10 cellular contexts compared by ENCODE assay signal in the genomic region with DNA sequence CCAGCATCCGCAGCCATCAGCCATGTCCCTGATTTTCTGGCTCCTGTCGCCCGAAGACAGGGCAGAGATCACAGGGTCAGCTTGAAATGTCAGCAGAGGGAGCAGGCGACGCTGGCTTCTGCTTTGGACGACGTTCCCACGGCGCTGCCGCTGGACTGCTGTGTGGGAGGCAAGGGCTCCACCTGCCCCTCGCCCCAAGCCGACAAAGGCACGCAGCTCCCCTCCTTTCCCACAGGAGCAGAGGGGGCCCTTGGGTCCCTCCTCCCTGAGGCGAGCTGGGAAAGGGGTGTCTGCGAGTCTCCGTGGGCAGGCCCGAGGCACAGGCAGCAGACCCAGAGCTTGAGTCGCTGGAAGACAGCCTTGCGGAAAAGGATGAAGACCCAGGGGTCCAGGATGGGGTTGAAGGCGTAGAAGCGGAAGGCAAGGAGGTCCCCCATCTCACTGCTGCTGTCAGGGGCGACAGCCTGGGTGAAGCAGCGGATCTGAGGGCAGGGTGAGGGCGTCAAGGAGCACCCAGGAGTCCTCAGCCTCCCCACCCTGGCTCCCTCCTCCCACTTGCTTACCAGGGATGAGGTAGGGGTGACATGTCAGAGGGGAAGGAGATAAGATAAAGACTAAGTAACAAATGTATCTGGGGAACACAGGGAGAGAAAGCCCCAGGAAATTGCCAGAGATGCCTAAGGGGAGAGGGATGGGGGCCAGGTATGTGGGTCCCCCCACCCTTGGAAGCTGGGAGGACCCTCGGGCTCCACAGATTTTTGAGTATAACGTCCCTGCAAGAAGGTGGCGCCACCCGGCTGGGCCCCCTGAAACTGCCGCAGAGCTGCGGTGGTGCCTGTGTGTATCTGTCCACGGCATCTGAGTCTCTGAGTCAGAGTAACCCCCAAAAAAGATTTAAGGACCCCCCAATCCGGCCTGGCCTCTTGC. TPM values are rescaled to one million over a fixed set of nuclear protein-coding genes. Genes with fewer than 3 reads are reported as not detected.
DNase-seq lines count a peak whose midpoint lies in the region; ATAC-seq and TF ChIP-seq lines count a peak whose summit lies in the region.
"Had no signal": no experiment of that assay in that cellular context is flagged by ENCODE, and none has a peak within 500 bp of the region (broad histone marks: within the 10 kb centered on the region; RNA-seq: fewer than 3 reads in every experiment).

No MANE protein-coding gene starts in this region.

- H3K27ac ChIP-seq in brain microvascular endothelial cell (no peak overlapping the region), mesenchymal stem cell (ENCODE audit: low read length, poor library complexity, severe bottlenecking) (no peak overlapping the region), tibial nerve (peak overlapping the region; percentile 2 to 68 (median 62))
- H3K27ac ChIP-seq: pancreas had no signal

- peak overlapping the region; percentile 76 to 92 for H3K4ac ChIP-seq in mesenchymal stem cell (ENCODE audit: low read depth in 1 of 2, low read length in 2 of 2)

- no peaks in the 10 kb centered on the region for H3K9me3 Mint-ChIP-seq in activated naive CD4-positive, alpha-beta T cell treated with anti-CD3 and anti-CD28 coated beads for 36 hours

- H3K27me3 ChIP-seq in brain microvascular endothelial cell (replicated peaks) (no peaks in the 10 kb centered on the region), mesenchymal stem cell (ENCODE audit: control insufficient read depth in 1 of 2, insufficient read depth in 1 of 2, low read length in 2 of 2) (peaks cover 0 to 19% of the 10 kb centered on the region in 2 experiments), tibial nerve (no peaks in the 10 kb centered on the region)
- H3K27me3 ChIP-seq: pancreas had no signal

- peak overlapping the region; percentile 95 for H3K27ac Mint-ChIP-seq in activated naive CD4-positive, alpha-beta T cell treated with anti-CD3 and anti-CD28 coated beads for 36 hours

- H3K36me3 Mint-ChIP-seq in activated naive CD4-positive, alpha-beta T cell treated with anti-CD3 and anti-CD28 coated beads for 36 hours (ENCODE audit: low read depth) = peaks cover 10% of the 10 kb centered on the region

- 53% methylated on average over 30 of the region's 32 CpGs for WGBS in mesenchymal stem cell
- 55 to 62% methylated on average over 23 to 32 of the region's 32 CpGs for WGBS in tibial nerve, 2 donors

- CTCF ChIA-PET in activated naive CD4-positive, alpha-beta T cell treated with anti-CD3 and anti-CD28 coated beads for 36 hours (lab: Charles Lee) = interaction anchor here (1.1 to 2.4 kb wide), 5 partner anchors 9 to 40 kb away, joined by 3 to 10 read pairs (median 5); a partner anchor contains a TSS

- H2AFZ ChIP-seq in mesenchymal stem cell (ENCODE audit: low read depth, low read length) = no peak overlapping the region

- H4K91ac ChIP-seq in mesenchymal stem cell (ENCODE audit: low read length) = peak overlapping the region; percentile 97

- peak overlapping the region; percentile 61 for H3K4me3 Mint-ChIP-seq in activated naive CD4-positive, alpha-beta T cell treated with anti-CD3 and anti-CD28 coated beads for 36 hours

- TF ChIP-seq CTCF in brain microvascular endothelial cell (IDR thresholded peaks at IDR 0.05; ENCODE audit: low read depth, low read length, missing control alignments) (peak; percentile 33), tibial nerve (IDR thresholded peaks at IDR 0.05) (peak in 1 of 5 experiments; percentile 5)

- no peak for TF ChIP-seq POLR2A in tibial nerve (IDR thresholded peaks at IDR 0.05)

- H3K18ac ChIP-seq in mesenchymal stem cell (ENCODE audit: low read depth in 1 of 2, low read length in 2 of 2) = peak overlapping the region; percentile 79 to 99

- peak overlapping the region; percentile 60 for H3K9ac ChIP-seq in mesenchymal stem cell (ENCODE audit: low read length)

- H3K4me3 ChIP-seq in brain microvascular endothelial cell (ENCODE audit: low read depth, low read length) = no peak overlapping the region
- peak overlapping the region in 1 of 2 experiments; percentile 16 for H3K4me3 ChIP-seq in mesenchymal stem cell (ENCODE audit: insufficient read depth in 1 of 2, low read depth in 1 of 2, low read length in 2 of 2)
- no peak overlapping the region for H3K4me3 ChIP-seq in tibial nerve

- ATAC-seq in HG03097 (IDR thresholded peaks at IDR 0.05; ENCODE audit: low FRiP score, unreplicated experiment) = no peak
- ATAC-seq in GM18909 (IDR thresholded peaks at IDR 0.05; ENCODE audit: poor library complexity, unreplicated experiment) = no peak
- ATAC-seq: pancreas had no signal

- peaks cover 75% of the 10 kb centered on the region for H3K4me1 Mint-ChIP-seq in activated naive CD4-positive, alpha-beta T cell treated with anti-CD3 and anti-CD28 coated beads for 36 hours (ENCODE audit: low read depth)

- no peak for TF ChIP-seq EP300 in tibial nerve (IDR thresholded peaks at IDR 0.05)

- H2BK5ac ChIP-seq in mesenchymal stem cell (ENCODE audit: low read depth, low read length, poor library complexity, severe bottlenecking) = no peak overlapping the region

- no peak for DNase-seq in activated naive CD4-positive, alpha-beta T cell treated with anti-CD3 and anti-CD28 coated beads for 36 hours
- no peak for DNase-seq in activated naive CD4-positive, alpha-beta T cell (lab: John Stamatoyannopoulos, UW)
- DNase-seq in brain microvascular endothelial cell = no peak
- no peak for DNase-seq in mesenchymal stem cell
- DNase-seq in tibial nerve (ENCODE audit: low spot score in 2 of 2) = no peak
- DNase-seq in ecto neural progenitor cell (ENCODE audit: low spot score) = no peak
- DNase-seq: effector memory CD4-positive, alpha-beta T cell had no signal

- peak overlapping the region in 1 of 2 experiments; percentile 6 for H3K23ac ChIP-seq in mesenchymal stem cell (ENCODE audit: low read length in 2 of 2)

- H3K27me3 Mint-ChIP-seq in activated naive CD4-positive, alpha-beta T cell treated with anti-CD3 and anti-CD28 coated beads for 36 hours (ENCODE audit: low read depth) = no peaks in the 10 kb centered on the region

- H2AK5ac ChIP-seq in mesenchymal stem cell (ENCODE audit: low read length, severe bottlenecking) = no peak overlapping the region

- in situ Hi-C loops in brain microvascular endothelial cell (cut with HindIII; ENCODE audit: low pct_ligation_motif_present, low sequenced_read_pairs) = no loop called here

- intact Hi-C loops in activated naive CD4-positive, alpha-beta T cell treated with anti-CD3 and anti-CD28 coated beads for 36 hours (cut with micrococcal nuclease) = no loop called here

- H3K36me3 ChIP-seq in brain microvascular endothelial cell (replicated peaks) (no peaks in the 10 kb centered on the region), mesenchymal stem cell (ENCODE audit: control insufficient read depth in 1 of 2, insufficient read depth in 2 of 2, low read depth in 1 of 2, low read length in 2 of 2) (peaks cover 0 to 5% of the 10 kb centered on the region in 2 experiments), tibial nerve (no peaks in the 10 kb centered on the region)
- H3K36me3 ChIP-seq: pancreas had no signal

- no peak overlapping the region for H3K4me2 ChIP-seq in mesenchymal stem cell (ENCODE audit: low read length, poor library complexity, severe bottlenecking)

- H3K14ac ChIP-seq in mesenchymal stem cell (ENCODE audit: low read length in 2 of 2) = peak overlapping the region in 1 of 2 experiments; percentile 86

- H2BK120ac ChIP-seq in mesenchymal stem cell (ENCODE audit: low read depth, low read length) = peak overlapping the region; percentile 92

- H3K4me1 ChIP-seq in mesenchymal stem cell (ENCODE audit: control insufficient read depth, insufficient read depth, low read depth, low read length) (peaks cover 12% of the 10 kb centered on the region), tibial nerve (peaks cover 0 to 81% (median 68%) of the 10 kb centered on the region in 4 donors)

- H2BK15ac ChIP-seq in mesenchymal stem cell (ENCODE audit: low read depth, poor library complexity, severe bottlenecking) = peak overlapping the region; percentile 94

- no peaks in the 10 kb centered on the region for H3K9me3 ChIP-seq in mesenchymal stem cell (ENCODE audit: control insufficient read depth, low read length)
- H3K9me3 ChIP-seq in tibial nerve = no peaks in the 10 kb centered on the region
- H3K9me3 ChIP-seq: pancreas had no signal

- H4K8ac ChIP-seq in mesenchymal stem cell (ENCODE audit: low read length) = peak overlapping the region; percentile 92

- peak overlapping the region; percentile 99 to 100 for H2BK12ac ChIP-seq in mesenchymal stem cell (ENCODE audit: low read length in 2 of 2)

- H3K79me1 ChIP-seq in mesenchymal stem cell (replicated peaks; ENCODE audit: low read length, poor library complexity, severe bottlenecking) = no peaks in the 10 kb centered on the region

RNA-seq across cellular contexts. Expression of a gene that starts 3.4 kb away (rescaled TPM):
- total RNA-seq in activated naive CD4-positive, alpha-beta T cell treated with anti-CD3 and anti-CD28 coated beads for 36 hours = 10 to 100 TPM; 16.3 to 17.2 TPM
- polyA plus RNA-seq in mesenchymal stem cell (2013, experiment 1 of 2) = 20.7 TPM
- polyA plus RNA-seq in mesenchymal stem cell (2013, experiment 2 of 2) = 19.9 TPM
- 10 to 100 TPM in 2 of 4 donors, 1 to 10 TPM in 2; 3.1 to 43.2 (median 12.7) TPM for total RNA-seq in tibial nerve

RNA-seq across cellular contexts. Expression of a gene that starts 14.5 kb away (rescaled TPM):
- 1 to 10 TPM; 7.1 to 8.1 TPM for total RNA-seq in activated naive CD4-positive, alpha-beta T cell treated with anti-CD3 and anti-CD28 coated beads for 36 hours
- polyA plus RNA-seq in mesenchymal stem cell (2013, experiment 1 of 2) = not detected
- 1.3 TPM for polyA plus RNA-seq in mesenchymal stem cell (2013, experiment 2 of 2)
- total RNA-seq in tibial nerve = not detected
- total RNA-seq: pancreas had no signal
- polyA plus RNA-seq: pancreas had no signal

RNA-seq across cellular contexts. Expression of a gene that starts 20.3 kb away (rescaled TPM):
- 100 to 1,000 TPM; 482 to 500 TPM for total RNA-seq in activated naive CD4-positive, alpha-beta T cell treated with anti-CD3 and anti-CD28 coated beads for 36 hours
- 253 TPM for polyA plus RNA-seq in mesenchymal stem cell (2013, experiment 1 of 2)
- 257 TPM for polyA plus RNA-seq in mesenchymal stem cell (2013, experiment 2 of 2)
- 100 to 1,000 TPM; 123 to 167 (median 137) TPM for total RNA-seq in tibial nerve

RNA-seq across cellular contexts. Expression of a gene that starts 39.5 kb away (rescaled TPM):
- total RNA-seq in activated naive CD4-positive, alpha-beta T cell treated with anti-CD3 and anti-CD28 coated beads for 36 hours = 1 to 10 TPM; 2.4 to 3.0 TPM
- polyA plus RNA-seq in mesenchymal stem cell (2013, experiment 1 of 2) = 25.9 TPM
- polyA plus RNA-seq in mesenchymal stem cell (2013, experiment 2 of 2) = 26.2 TPM
- 10 to 100 TPM in 1 of 4 donors, 1 to 10 TPM in 3; 7.1 to 11.7 (median 8.2) TPM for total RNA-seq in tibial nerve

Comparison
In these comparisons a context has a peak if more than half of its experiments do, and no peak if none do; other contexts are left out.
1. H3K27ac ChIP-seq: peak in tibial nerve (4 of 4); none in brain microvascular endothelial cell (single experiment) and mesenchymal stem cell (single experiment).
2. RNA of a gene that starts 14.5 kb away (total RNA-seq): 7.1 to 8.1 TPM in activated naive CD4-positive, alpha-beta T cell treated with anti-CD3 and anti-CD28 coated beads for 36 hours; not detected in tibial nerve; every median in the first group is over 4 times any median in the second.